In genomic region chr5:119031047-119031886, GRCh38 we compare ENCODE assay signal across 11 cellular contexts. TPM values are rescaled to one million over a fixed set of nuclear protein-coding genes. Genes with fewer than 3 reads are reported as not detected.
DNase-seq lines count a peak whose midpoint lies in the region; ATAC-seq and TF ChIP-seq lines count a peak whose summit lies in the region.
"Had no signal": no experiment of that assay in that cellular context is flagged by ENCODE, and none has a peak within 500 bp of the region (broad histone marks: within the 10 kb centered on the region; RNA-seq: fewer than 3 reads in every experiment).

No MANE protein-coding gene starts in this region.

- H3K9me3 Mint-ChIP-seq in CD8-positive, alpha-beta memory T cell, result no peaks in the 10 kb centered on the region
- no peaks in the 10 kb centered on the region for H3K9me3 Mint-ChIP-seq in WTC11

- no peaks in the 10 kb centered on the region for H3K36me3 Mint-ChIP-seq in CD8-positive, alpha-beta memory T cell
- H3K36me3 Mint-ChIP-seq in WTC11, result no peaks in the 10 kb centered on the region

- TF ChIP-seq CTCF in WTC11 (IDR thresholded peaks at IDR 0.05), result no peak

- no peaks in the 10 kb centered on the region for H3K9me3 ChIP-seq in CD8-positive, alpha-beta memory T cell (ENCODE audit: low read length)

- CTCF ChIA-PET in CD8-positive, alpha-beta memory T cell (lab: Charles Lee), result no interaction called here
- CTCF ChIA-PET in WTC11 (lab: Charles Lee), result interaction anchor here (1.6 kb wide), 1 partner anchor 9 kb away, joined by 4 read pairs; no protein-coding TSS in a partner anchor

- no peaks in the 10 kb centered on the region for H3K27me3 Mint-ChIP-seq in CD8-positive, alpha-beta memory T cell
- H3K27me3 Mint-ChIP-seq in WTC11 (ENCODE audit: low read depth), result no peaks in the 10 kb centered on the region

- H3K4me3 Mint-ChIP-seq in CD8-positive, alpha-beta memory T cell, result peak overlapping the region in 4 of 7 donors; percentile 6 to 55 (median 34)
- no peak overlapping the region for H3K4me3 Mint-ChIP-seq in WTC11

- no peak overlapping the region for H3K27ac ChIP-seq in CD8-positive, alpha-beta memory T cell (ENCODE audit: low read depth, low read length)

- POLR2A ChIA-PET in CD8-positive, alpha-beta memory T cell (lab: Charles Lee), result no interaction called here
- POLR2A ChIA-PET in WTC11 (lab: Charles Lee), result interaction anchor here (0.6 to 0.7 kb wide), 2 partner anchors 46 to 1334 kb away, joined by 3 read pairs; no protein-coding TSS in a partner anchor

- peaks cover 13% of the 10 kb centered on the region for H3K4me1 ChIP-seq in CD8-positive, alpha-beta memory T cell (ENCODE audit: insufficient read depth, low read length)

- no peaks in the 10 kb centered on the region for H3K27me3 ChIP-seq in CD8-positive, alpha-beta memory T cell (ENCODE audit: insufficient read depth, low read length, poor library complexity, severe bottlenecking)

- no peaks in the 10 kb centered on the region for H3K36me3 ChIP-seq in CD8-positive, alpha-beta memory T cell (ENCODE audit: insufficient read depth, low read length)

- peaks cover 16 to 19% (median 17%) of the 10 kb centered on the region in 3 donors for H3K4me1 Mint-ChIP-seq in CD8-positive, alpha-beta memory T cell
- peaks cover 30% of the 10 kb centered on the region for H3K4me1 Mint-ChIP-seq in WTC11

- H3K27ac Mint-ChIP-seq in CD8-positive, alpha-beta memory T cell, result peak overlapping the region in 7 of 8 donors; percentile 3 to 73 (median 46)
- H3K27ac Mint-ChIP-seq in WTC11, result peak overlapping the region; percentile 1; the same call in 1 of the 2 replicates

- peak; percentile 88 for ATAC-seq in GM19395 (IDR thresholded peaks at IDR 0.05; ENCODE audit: unreplicated experiment)
- ATAC-seq in HG03045 (IDR thresholded peaks at IDR 0.05; ENCODE audit: unreplicated experiment), result peak; percentile 83
- ATAC-seq in WTC11, result no peak

- peak in 2 of 5 donors; percentile 3 to 9 for DNase-seq in CD8-positive, alpha-beta memory T cell
- DNase-seq in WTC11 (ENCODE audit: low spot score) (no peak), mesenteric fat pad (ENCODE audit: low spot score) (no peak), NCI-H510A treated with DMSO at 0.1 percent for 48 hours (lab: John Stamatoyannopoulos, UW) (no peak), globus pallidus (ENCODE audit: low spot score) (no peak), D341Med (ENCODE audit: low spot score) (no peak)
- DNase-seq: activated CD4-positive, alpha-beta T cell treated with anti-CD3 and anti-CD28 coated beads for 1 hour; mesenchymal stem cell; NCI-H1092 treated with DMSO at 0.1 percent for 48 hours had no signal

- H3K4me3 ChIP-seq in CD8-positive, alpha-beta memory T cell (ENCODE audit: low read length), result peak overlapping the region; percentile 17

TF ChIP-seq in WTC11, 78 proteins besides CTCF, POLR2A, EP300 and RAD21:
- TF ChIP-seq FOXK1 (CRISPR knock-in tag; IDR thresholded peaks at IDR 0.05) (no peak), ERG (CRISPR knock-in tag; IDR thresholded peaks at IDR 0.05) (no peak), GRHL2 (CRISPR knock-in tag; IDR thresholded peaks at IDR 0.05; ENCODE audit: insufficient replicate concordance, severe bottlenecking) (no peak), ATF1 (CRISPR knock-in tag; IDR thresholded peaks at IDR 0.05) (no peak), TEAD4 (CRISPR knock-in tag; IDR thresholded peaks at IDR 0.05) (no peak), KAT7 (CRISPR knock-in tag; IDR thresholded peaks at IDR 0.05; ENCODE audit: borderline replicate concordance) (no peak), PRDM15 (CRISPR knock-in tag; IDR thresholded peaks at IDR 0.05) (no peak), NFE2L1 (CRISPR knock-in tag; IDR thresholded peaks at IDR 0.05) (no peak), MLX (CRISPR knock-in tag; IDR thresholded peaks at IDR 0.05) (no peak)

RNA-seq across cellular contexts. Expression of gene DMXL1, which starts 39.6 kb away (rescaled TPM):
- total RNA-seq in CD8-positive, alpha-beta memory T cell, result 10 to 100 TPM; 25.9 to 26.2 TPM
- polyA plus RNA-seq in CD8-positive, alpha-beta memory T cell, result 12.9 TPM
- 40.6 to 44.0 TPM (median 43.7 TPM) in 3 replicates for total RNA-seq in WTC11 (2021)
- total RNA-seq in mesenteric fat pad, result 57.0 TPM

RNA-seq across cellular contexts. Expression of gene DTWD2, which starts 42.9 kb away (rescaled TPM):
- 1 to 10 TPM; 3.3 to 3.7 TPM for total RNA-seq in CD8-positive, alpha-beta memory T cell
- 4.2 TPM for polyA plus RNA-seq in CD8-positive, alpha-beta memory T cell
- 10.3 to 13.1 TPM (median 10.4 TPM) in 3 replicates for total RNA-seq in WTC11 (2021)
- total RNA-seq in mesenteric fat pad, result 5.7 TPM
